In genomic region chr18:57781128-57781463, GRCh38 we compare ENCODE assay signal across 12 cellular contexts. TPM values are rescaled to one million over a fixed set of nuclear protein-coding genes. Genes with fewer than 3 reads are reported as not detected.
A peak's percentile ranks its signal among the peaks of the same experiment; 100 is the strongest.
DNase-seq lines count a peak whose midpoint lies in the region; ATAC-seq and TF ChIP-seq lines count a peak whose summit lies in the region.
"Had no signal": no experiment of that assay in that cellular context is flagged by ENCODE, and none has a peak within 500 bp of the region (broad histone marks: within the 10 kb centered on the region; RNA-seq: fewer than 3 reads in every experiment).

No MANE protein-coding gene starts in this region.

- no peaks in the 10 kb centered on the region for H3K36me3 Mint-ChIP-seq in natural killer cell treated with Interleukin-12 subunit alpha and Interleukin-12 subunit beta and Interleukin-15 and Interleukin-18, amount 100 ng/mL, for 72 hours

- H3F3A ChIP-seq in PC-9 (ENCODE audit: insufficient read depth, low read depth), result peaks cover 67% of the 10 kb centered on the region

- no peak overlapping the region for H3K4me3 Mint-ChIP-seq in natural killer cell treated with Interleukin-12 subunit alpha and Interleukin-12 subunit beta and Interleukin-15 and Interleukin-18, amount 100 ng/mL, for 72 hours
- H3K4me3 Mint-ChIP-seq: immature natural killer cell had no signal

- H3K4me3 ChIP-seq in PC-9 (peak overlapping the region; percentile 37; the same call in 1 of the 2 replicates), gastroesophageal sphincter (no peak overlapping the region), skeletal muscle tissue (ENCODE audit: low read length in 3 of 3) (peak overlapping the region in 1 of 3 donors; percentile 23)

- H3K4me1 ChIP-seq in PC-9 (replicated peaks; ENCODE audit: insufficient read depth) (peaks cover 89% of the 10 kb centered on the region), gastroesophageal sphincter (peaks cover 11 to 84% (median 26%) of the 10 kb centered on the region in 3 donors), skeletal muscle tissue (ENCODE audit: control insufficient read depth in 3 of 3, insufficient read depth in 3 of 3, low read length in 3 of 3) (peaks cover 7 to 18% (median 14%) of the 10 kb centered on the region in 3 donors)

- H3K9ac ChIP-seq in skeletal muscle tissue (ENCODE audit: low read depth in 1 of 3, low read length in 3 of 3), result no peak overlapping the region

- H3K9me2 ChIP-seq in PC-9 (ENCODE audit: insufficient read depth), result no peaks in the 10 kb centered on the region

- CTCF ChIA-PET in PC-9 (lab: Charles Lee), result no interaction called here

- no peak for TF ChIP-seq POLR2A in gastroesophageal sphincter (IDR thresholded peaks at IDR 0.05)

- POLR2A ChIA-PET in PC-9 (lab: Charles Lee; ENCODE audit: unreplicated experiment), result no interaction called here

- H2AFZ ChIP-seq in PC-9, result no peak overlapping the region

- TF ChIP-seq EP300 in gastroesophageal sphincter (IDR thresholded peaks at IDR 0.05), result no peak

- H3K4me1 Mint-ChIP-seq in natural killer cell treated with Interleukin-12 subunit alpha and Interleukin-12 subunit beta and Interleukin-15 and Interleukin-18, amount 100 ng/mL, for 72 hours (ENCODE audit: low read depth in 2 of 2), result peaks cover 10 to 13% of the 10 kb centered on the region in 2 donors

- H3K27ac ChIP-seq in PC-9 (peak overlapping the region; percentile 97), gastroesophageal sphincter (peak overlapping the region; percentile 70 to 81 (median 74)), skeletal muscle tissue (ENCODE audit: low read depth, low read length) (peak overlapping the region; percentile 51)

- WGBS in gastroesophageal sphincter (ENCODE audit: low coverage in 1 of 2), 2 donors, result 0 to 10% methylated on average over 2 of the region's 2 CpGs

- BruUV-seq in PC-9 (replicated peaks; lab: Mats Ljungman, UMichigan), result no TSS peak

- no peaks in the 10 kb centered on the region for H3K9me3 ChIP-seq in PC-9 (ENCODE audit: insufficient read depth, low read depth)
- no peaks in the 10 kb centered on the region for H3K9me3 ChIP-seq in gastroesophageal sphincter
- no peaks in the 10 kb centered on the region for H3K9me3 ChIP-seq in skeletal muscle tissue (ENCODE audit: control insufficient read depth in 3 of 3, low read length in 3 of 3)

- peaks cover 94% of the 10 kb centered on the region for H3K79me2 ChIP-seq in PC-9 (ENCODE audit: low read depth)

- TF ChIP-seq CTCF in PC-9 (conservative IDR thresholded peaks at IDR 0.05), result no peak
- TF ChIP-seq CTCF in gastroesophageal sphincter (IDR thresholded peaks at IDR 0.05), result no peak

- H3K27ac Mint-ChIP-seq in natural killer cell treated with Interleukin-12 subunit alpha and Interleukin-12 subunit beta and Interleukin-15 and Interleukin-18, amount 100 ng/mL, for 72 hours, result no peak overlapping the region
- H3K27ac Mint-ChIP-seq: immature natural killer cell had no signal

- ATAC-seq in GM18909 (IDR thresholded peaks at IDR 0.05; ENCODE audit: poor library complexity, unreplicated experiment) (peak; percentile 9), gastroesophageal sphincter (no peak)
- ATAC-seq in natural killer cell treated with Interleukin-12 subunit alpha and Interleukin-12 subunit beta and Interleukin-15 and Interleukin-18, amount 100 ng/mL, for 72 hours, result no peak

- intact Hi-C loops in PC-9 (cut with micrococcal nuclease; ENCODE audit: unreplicated experiment), result no loop called here

- no peaks in the 10 kb centered on the region for H3K27me3 Mint-ChIP-seq in natural killer cell treated with Interleukin-12 subunit alpha and Interleukin-12 subunit beta and Interleukin-15 and Interleukin-18, amount 100 ng/mL, for 72 hours

- H3K4me2 ChIP-seq in PC-9, result peak overlapping the region; percentile 78

- no peak for DNase-seq in PC-9
- DNase-seq in NCI-H1092 (lab: John Stamatoyannopoulos, UW), result no peak
- no peak for DNase-seq in natural killer cell treated with Interleukin-12 subunit alpha and Interleukin-12 subunit beta and Interleukin-15 and Interleukin-18, amount 100 ng/mL, for 72 hours (ENCODE audit: low spot score)
- no peak for DNase-seq in NK-92 treated with Interleukin-12 subunit alpha and Interleukin-12 subunit beta, amount 100 ng/mL, for 24 hours (lab: John Stamatoyannopoulos, UW)
- DNase-seq in kidney glomerular epithelial cell (lab: John Stamatoyannopoulos, UW), result no peak
- DNase-seq: activated CD8-positive, alpha-beta memory T cell treated with anti-CD3 and anti-CD28 coated beads for 24 hours; immature natural killer cell; NCI-H524; T-helper 1 cell had no signal

- H4K20me1 ChIP-seq in PC-9 (ENCODE audit: insufficient read depth), result no peaks in the 10 kb centered on the region

- no peaks in the 10 kb centered on the region for H3K9me3 Mint-ChIP-seq in natural killer cell treated with Interleukin-12 subunit alpha and Interleukin-12 subunit beta and Interleukin-15 and Interleukin-18, amount 100 ng/mL, for 72 hours
- H3K9me3 Mint-ChIP-seq: immature natural killer cell had no signal

- no peaks in the 10 kb centered on the region for H3K36me3 ChIP-seq in PC-9 (ENCODE audit: low read depth)
- no peaks in the 10 kb centered on the region for H3K36me3 ChIP-seq in gastroesophageal sphincter
- no peaks in the 10 kb centered on the region for H3K36me3 ChIP-seq in skeletal muscle tissue (ENCODE audit: control insufficient read depth in 3 of 3, insufficient read depth in 3 of 3, low read length in 3 of 3)

- H3K27me3 ChIP-seq in PC-9 (ENCODE audit: insufficient read depth, low read depth), result no peaks in the 10 kb centered on the region
- no peaks in the 10 kb centered on the region for H3K27me3 ChIP-seq in gastroesophageal sphincter
- H3K27me3 ChIP-seq in skeletal muscle tissue (ENCODE audit: control insufficient read depth in 3 of 3, insufficient read depth in 3 of 3, low read length in 3 of 3), result no peaks in the 10 kb centered on the region

RNA-seq across cellular contexts. Expression of gene ATP8B1, which starts 22.0 kb away (rescaled TPM):
- 16.7 and 23.4 TPM in 2 replicates for total RNA-seq in PC-9 (2021)
- 10 to 100 TPM; 17.4 to 26.2 (median 23.4) TPM for total RNA-seq in gastroesophageal sphincter
- total RNA-seq in skeletal muscle tissue, result 4.7 TPM
- total RNA-seq in natural killer cell treated with Interleukin-12 subunit alpha and Interleukin-12 subunit beta and Interleukin-15 and Interleukin-18, amount 100 ng/mL, for 72 hours, result not detected
